ENCODE assay signal across 1 cellular context in genomic region chr2:1856481-1856880, GRCh38.
TF ChIP-seq lines count a peak whose summit lies in the region.

No MANE protein-coding gene starts in this region.

TF ChIP-seq in SK-N-SH treated with all-trans-retinoic acid at 6 μM for 48 hours, 23 proteins besides CTCF, POLR2A, EP300 and RAD21 (continued from another document):
- TF ChIP-seq CREB5 (CRISPR knock-in tag; IDR thresholded peaks at IDR 0.05; ENCODE audit: low read depth) = no peak
- no peak for TF ChIP-seq RARB (CRISPR knock-in tag; IDR thresholded peaks at IDR 0.05)
- no peak for TF ChIP-seq PATZ1 (CRISPR knock-in tag; IDR thresholded peaks at IDR 0.05; ENCODE audit: borderline replicate concordance)
- TF ChIP-seq CSRNP3 (CRISPR knock-in tag; IDR thresholded peaks at IDR 0.05) = no peak
